In genomic region chr2:26814072-26814765, GRCh38 we compare ENCODE assay signal across 2 cellular contexts. TPM values are rescaled to one million over a fixed set of nuclear protein-coding genes. Genes with fewer than 3 reads are reported as not detected.
"Had no signal": no experiment of that assay in that cellular context is flagged by ENCODE, and none has a peak within 500 bp of the region (broad histone marks: within the 10 kb centered on the region; RNA-seq: fewer than 3 reads in every experiment).

No MANE protein-coding gene starts in this region.

RNA-seq across cellular contexts. Expression of gene DPYSL5, which starts 33.7 kb away (rescaled TPM):
- total RNA-seq: GM23248, HFFc6 had no signal
- polyA plus RNA-seq: GM23248 had no signal
